ENCODE assay signal across 17 cellular contexts in genomic region chr1:17632541-17633193, GRCh38.
A peak's percentile ranks its signal among the peaks of the same experiment; 100 is the strongest.
DNase-seq lines count a peak whose midpoint lies in the region; ATAC-seq and TF ChIP-seq lines count a peak whose summit lies in the region.
"Had no signal": no experiment of that assay in that cellular context is flagged by ENCODE, and none has a peak within 500 bp of the region (broad histone marks: within the 10 kb centered on the region; RNA-seq: fewer than 3 reads in every experiment).

No MANE protein-coding gene starts in this region.

- peaks cover 0 to 16% of the 10 kb centered on the region in 2 donors for H3K27me3 Mint-ChIP-seq in stimulated activated naive B cell treated with anti-CD40 and anti-IgM and Interleukin-4, amounts not matched to agents 10 μg/mL and 1 μg/mL and 100 μg/mL, for 72 hours
- H3K27me3 Mint-ChIP-seq: progenitor cell of endocrine pancreas had no signal

- WGBS in right lobe of liver (ENCODE audit: insufficient coverage, low coverage, low lambda C conversion rate, missing lambda C conversion rate): 72% methylated on average over 5 of the region's 12 CpGs

- no peaks in the 10 kb centered on the region for H3K9me3 ChIP-seq in right lobe of liver
- H3K9me3 ChIP-seq: BE2C, mucosa of descending colon, SJCRH30 had no signal

- H3K27ac ChIP-seq in right lobe of liver: no peak overlapping the region
- H3K27ac ChIP-seq: foreskin keratinocyte, SJCRH30 had no signal

- DNase-seq in AG08396 (ENCODE audit: low spot score) (peak; percentile 66), LNCaP clone FGC (ENCODE audit: low read depth) (peak; percentile 10), choroid plexus epithelial cell (ENCODE audit: low read depth) (peak; percentile 37), right lobe of liver (peak in 1 of 3 donors; percentile 65), NCI-H1436 treated with DMSO at 0.1 percent for 48 hours (lab: John Stamatoyannopoulos, UW) (no peak), SW480 (ENCODE audit: low spot score) (no peak), SIG-M5 (lab: John Stamatoyannopoulos, UW) (no peak)
- no peak for DNase-seq in stimulated activated naive B cell treated with anti-CD40 and anti-IgM and Interleukin-4, amounts not matched to agents 10 μg/mL and 1 μg/mL and 100 μg/mL, for 72 hours
- DNase-seq: activated naive CD4-positive, alpha-beta T cell treated with anti-CD3 and anti-CD28 coated beads for 36 hours; BE2C; Kasumi-1; mucosa of descending colon; NCI-H1930; NCI-H774 had no signal

- H3K27ac Mint-ChIP-seq in stimulated activated naive B cell treated with anti-CD40 and anti-IgM and Interleukin-4, amounts not matched to agents 10 μg/mL and 1 μg/mL and 100 μg/mL, for 72 hours: no peak overlapping the region
- H3K27ac Mint-ChIP-seq: activated naive CD4-positive, alpha-beta T cell treated with anti-CD3 and anti-CD28 coated beads for 36 hours; progenitor cell of endocrine pancreas had no signal

- no peak overlapping the region for H3K4me3 Mint-ChIP-seq in stimulated activated naive B cell treated with anti-CD40 and anti-IgM and Interleukin-4, amounts not matched to agents 10 μg/mL and 1 μg/mL and 100 μg/mL, for 72 hours
- H3K4me3 Mint-ChIP-seq: activated naive CD4-positive, alpha-beta T cell treated with anti-CD3 and anti-CD28 coated beads for 36 hours had no signal

- H3K27me3 ChIP-seq in right lobe of liver: no peaks in the 10 kb centered on the region
- H3K27me3 ChIP-seq: BE2C, foreskin keratinocyte, SJCRH30 had no signal

- H3K4me1 Mint-ChIP-seq in stimulated activated naive B cell treated with anti-CD40 and anti-IgM and Interleukin-4, amounts not matched to agents 10 μg/mL and 1 μg/mL and 100 μg/mL, for 72 hours: peaks cover 29 to 41% of the 10 kb centered on the region in 2 donors

- peak; percentile 13 to 62 (median 39) for ATAC-seq in right lobe of liver
- no peak for ATAC-seq in stimulated activated naive B cell treated with anti-CD40 and anti-IgM and Interleukin-4, amounts not matched to agents 10 μg/mL and 1 μg/mL and 100 μg/mL, for 72 hours (replicated peaks)
- ATAC-seq: mucosa of descending colon had no signal

- peaks cover 0 to 1% of the 10 kb centered on the region in 2 donors for H3K9me3 Mint-ChIP-seq in stimulated activated naive B cell treated with anti-CD40 and anti-IgM and Interleukin-4, amounts not matched to agents 10 μg/mL and 1 μg/mL and 100 μg/mL, for 72 hours
- H3K9me3 Mint-ChIP-seq: activated naive CD4-positive, alpha-beta T cell treated with anti-CD3 and anti-CD28 coated beads for 36 hours had no signal

- no peak for TF ChIP-seq POLR2A in right lobe of liver (IDR thresholded peaks at IDR 0.05)

- peaks cover 0 to 98% (median 53%) of the 10 kb centered on the region in 4 donors for H3K36me3 ChIP-seq in right lobe of liver
- H3K36me3 ChIP-seq: BE2C had no signal

- intact Hi-C loops in right lobe of liver (cut with DNase I): no loop called here

- H3K4me3 ChIP-seq in LNCaP clone FGC (ENCODE audit: low read depth, low read length): no peak overlapping the region
- no peak overlapping the region for H3K4me3 ChIP-seq in choroid plexus epithelial cell (ENCODE audit: low read depth, low read length)
- H3K4me3 ChIP-seq in right lobe of liver: no peak overlapping the region
- H3K4me3 ChIP-seq: mucosa of descending colon, SJCRH30 had no signal

- H3K36me3 Mint-ChIP-seq in stimulated activated naive B cell treated with anti-CD40 and anti-IgM and Interleukin-4, amounts not matched to agents 10 μg/mL and 1 μg/mL and 100 μg/mL, for 72 hours: no peaks in the 10 kb centered on the region

- TF ChIP-seq CTCF in LNCaP clone FGC (IDR thresholded peaks at IDR 0.05; ENCODE audit: control insufficient read depth, extremely low read depth, insufficient read depth): no peak
- no peak for TF ChIP-seq CTCF in choroid plexus epithelial cell (conservative IDR thresholded peaks at IDR 0.05; ENCODE audit: low read depth, low read length)
- TF ChIP-seq CTCF in right lobe of liver (IDR thresholded peaks at IDR 0.05): no peak

- peaks cover 0 to 15% (median 4%) of the 10 kb centered on the region in 4 donors for H3K4me1 ChIP-seq in right lobe of liver
- H3K4me1 ChIP-seq: BE2C, SJCRH30 had no signal

Comparison
In these comparisons a context has a peak if more than half of its experiments do, and no peak if none do; other contexts are left out.
1. DNase-seq: peak in AG08396 (single experiment), LNCaP clone FGC (single experiment) and choroid plexus epithelial cell (single experiment); none in NCI-H1436 treated with DMSO at 0.1 percent for 48 hours (single experiment), stimulated activated naive B cell treated with anti-CD40 and anti-IgM and Interleukin-4, amounts not matched to agents 10 μg/mL and 1 μg/mL and 100 μg/mL, for 72 hours (single experiment), SW480 (single experiment) and SIG-M5 (single experiment).
2. ATAC-seq: peak in right lobe of liver (4 of 4); none in stimulated activated naive B cell treated with anti-CD40 and anti-IgM and Interleukin-4, amounts not matched to agents 10 μg/mL and 1 μg/mL and 100 μg/mL, for 72 hours (0 of 2).